Comparison of ENCODE assay signal across 18 cellular contexts in genomic region chr6:75213732-75214131, GRCh38. TPM values are rescaled to one million over a fixed set of nuclear protein-coding genes. Genes with fewer than 3 reads are reported as not detected.
DNase-seq lines count a peak whose midpoint lies in the region; ATAC-seq and TF ChIP-seq lines count a peak whose summit lies in the region.
"Had no signal": no experiment of that assay in that cellular context is flagged by ENCODE, and none has a peak within 500 bp of the region (broad histone marks: within the 10 kb centered on the region; RNA-seq: fewer than 3 reads in every experiment).

No MANE protein-coding gene starts in this region.

- no peak for ATAC-seq in activated naive CD4-positive, alpha-beta T cell treated with anti-CD3 and anti-CD28 coated beads, Interleukin-2, amount 50 U/mL, for 72 hours
- ATAC-seq in heart right ventricle, result no peak
- no peak for ATAC-seq in GM18861 (IDR thresholded peaks at IDR 0.05; ENCODE audit: unreplicated experiment)

- CTCF ChIA-PET in OCI-LY7 (lab: Charles Lee; ENCODE audit: unreplicated experiment), result no interaction called here

- H3K36me3 ChIP-seq in OCI-LY7 (ENCODE audit: insufficient read depth, low read length) (no peaks in the 10 kb centered on the region), heart right ventricle (no peaks in the 10 kb centered on the region)
- H3K36me3 ChIP-seq: MG63, vagina had no signal

- H3K4me1 Mint-ChIP-seq in HFFc6 (ENCODE audit: low read depth) (peaks cover 36% of the 10 kb centered on the region), type B pancreatic cell (ENCODE audit: unreplicated experiment) (peaks cover 5% of the 10 kb centered on the region)

- H3K4me3 ChIP-seq in OCI-LY7 (ENCODE audit: low read depth, low read length, poor library complexity, severe bottlenecking), result no peak overlapping the region
- H3K4me3 ChIP-seq in heart right ventricle, result no peak overlapping the region
- H3K4me3 ChIP-seq: MG63, vagina had no signal

- POLR2A ChIA-PET in OCI-LY7 (lab: Charles Lee), result interaction anchor here (0.6 kb wide), 1 partner anchor 8 kb away, joined by 3 read pairs; no protein-coding TSS in a partner anchor

- no peaks in the 10 kb centered on the region for H3K4me1 ChIP-seq in OCI-LY7 (ENCODE audit: insufficient read depth, low read length, poor library complexity, severe bottlenecking)
- H3K4me1 ChIP-seq in heart right ventricle, result peaks cover 0 to 51% (median 18%) of the 10 kb centered on the region in 9 donors
- H3K4me1 ChIP-seq: parathyroid adenoma had no signal

- no peak overlapping the region for H3K4me2 ChIP-seq in OCI-LY7 (ENCODE audit: low read length)

- H3K9me3 ChIP-seq in OCI-LY7 (ENCODE audit: low read length) (no peaks in the 10 kb centered on the region), heart right ventricle (no peaks in the 10 kb centered on the region)
- H3K9me3 ChIP-seq: MG63, vagina had no signal

- peaks cover 0 to 27% (median under 1%) of the 10 kb centered on the region in 7 donors for H3K27me3 ChIP-seq in heart right ventricle
- H3K27me3 ChIP-seq: MG63, vagina had no signal

- DNase-seq in activated naive CD4-positive, alpha-beta T cell treated with Interleukin-2 at 50 U/mL for 16 hours, result peak; percentile 10
- DNase-seq in activated naive CD4-positive, alpha-beta T cell treated with anti-CD3 and anti-CD28 coated beads, Interleukin-2, amount 50 U/mL, for 72 hours (ENCODE audit: low spot score in 2 of 2), result no peak
- no peak for DNase-seq in HFFc6
- DNase-seq in OCI-LY7 (ENCODE audit: low spot score), result no peak
- DNase-seq in type B pancreatic cell (ENCODE audit: extremely low spot score, unreplicated experiment), result no peak
- no peak for DNase-seq in heart right ventricle
- DNase-seq in SIG-M5 (lab: John Stamatoyannopoulos, UW), result no peak
- DNase-seq: activated CD8-positive, alpha-beta memory T cell treated with anti-CD3 and anti-CD28 coated beads for 24 hours; DMS79; H7; MG63; NCI-H2227 treated with DMSO at 0.1 percent for 48 hours; stimulated activated CD8-positive, alpha-beta memory T cell treated with anti-CD3 and anti-CD28 coated beads, Interleukin-4, amount 100 ng/mL, for 48 hours; T-helper 2 cell had no signal

- peaks cover 5% of the 10 kb centered on the region; the same call in 1 of the 2 replicates for H3K27me3 Mint-ChIP-seq in HFFc6 (ENCODE audit: insufficient read depth)
- H3K27me3 Mint-ChIP-seq in type B pancreatic cell, result peaks cover 27% of the 10 kb centered on the region

- H3K27ac Mint-ChIP-seq in activated naive CD4-positive, alpha-beta T cell treated with anti-CD3 and anti-CD28 coated beads, Interleukin-2, amount 50 U/mL, for 72 hours, result no peak overlapping the region
- H3K27ac Mint-ChIP-seq in HFFc6 (no peak overlapping the region), type B pancreatic cell (no peak overlapping the region)
- H3K27ac Mint-ChIP-seq: activated naive CD8-positive, alpha-beta T cell had no signal

- TF ChIP-seq CTCF in HFFc6 (IDR thresholded peaks at IDR 0.05) (peak; percentile 42), OCI-LY7 (conservative IDR thresholded peaks at IDR 0.05; ENCODE audit: low read length) (0 out of 2 replicates have a peak, but pooled peaks have one; percentile 28), type B pancreatic cell (conservative IDR thresholded peaks at IDR 0.05) (peak; percentile 28), heart right ventricle (IDR thresholded peaks at IDR 0.05) (no peak)

- H3K27ac ChIP-seq in OCI-LY7 (ENCODE audit: low read depth, low read length, poor library complexity, severe bottlenecking), result no peak overlapping the region
- peak overlapping the region in 1 of 10 donors; percentile 22 for H3K27ac ChIP-seq in heart right ventricle
- H3K27ac ChIP-seq: parathyroid adenoma, vagina had no signal

- 64 to 86% methylated on average over 2 of the region's 2 CpGs for WGBS in heart right ventricle, 2 donors

- no peaks in the 10 kb centered on the region for H4K20me1 ChIP-seq in OCI-LY7 (ENCODE audit: insufficient read depth, low read length)

- no peaks in the 10 kb centered on the region for H3K9me2 ChIP-seq in OCI-LY7 (ENCODE audit: insufficient read depth, low read length)

- H3K4me3 Mint-ChIP-seq in HFFc6 (no peak overlapping the region), type B pancreatic cell (no peak overlapping the region)
- H3K4me3 Mint-ChIP-seq: activated naive CD8-positive, alpha-beta T cell had no signal

- H3K36me3 Mint-ChIP-seq in activated naive CD4-positive, alpha-beta T cell treated with anti-CD3 and anti-CD28 coated beads, Interleukin-2, amount 50 U/mL, for 72 hours, result no peaks in the 10 kb centered on the region
- no peaks in the 10 kb centered on the region for H3K36me3 Mint-ChIP-seq in HFFc6 (ENCODE audit: low read depth)
- H3K36me3 Mint-ChIP-seq in type B pancreatic cell, result no peaks in the 10 kb centered on the region
- H3K36me3 Mint-ChIP-seq: activated naive CD8-positive, alpha-beta T cell had no signal

- H3K9me3 Mint-ChIP-seq in activated naive CD4-positive, alpha-beta T cell treated with anti-CD3 and anti-CD28 coated beads, Interleukin-2, amount 50 U/mL, for 72 hours, result no peaks in the 10 kb centered on the region
- H3K9me3 Mint-ChIP-seq in HFFc6 (no peaks in the 10 kb centered on the region), type B pancreatic cell (no peaks in the 10 kb centered on the region)

- intact Hi-C loops in OCI-LY7 (cut with micrococcal nuclease; ENCODE audit: unreplicated experiment) (no loop called here), heart right ventricle (cut with DNase I) (loop anchor here in 6 of 10 donors (5.0 to 10.0 kb wide), 5 partner anchors 1121 to 1539 kb away; no protein-coding TSS in a partner anchor)

- H2AFZ ChIP-seq in OCI-LY7 (ENCODE audit: low read length), result no peak overlapping the region
- H2AFZ ChIP-seq: parathyroid adenoma had no signal

- no peaks in the 10 kb centered on the region for H3K79me2 ChIP-seq in OCI-LY7 (ENCODE audit: insufficient read depth, low read depth, low read length)
- H3K79me2 ChIP-seq: parathyroid adenoma had no signal

- BruUV-seq in OCI-LY7 (replicated peaks; lab: Mats Ljungman, UMichigan), result no TSS peak

RNA-seq across cellular contexts. Expression of gene COL12A1, which starts 7.9 kb away (rescaled TPM):
- total RNA-seq in activated naive CD4-positive, alpha-beta T cell treated with anti-CD3 and anti-CD28 coated beads, Interleukin-2, amount 50 U/mL, for 72 hours, result under 1 TPM in 1 of 2 donors, not detected in 1; 0.06 TPM
- total RNA-seq in HFFc6 (2021; fragmentation: NEBNext Ultra II Directional; extraction: Animal tissue kit (Norgen Biotek cat#: 25700)), result 100 to 1,000 TPM; 205 to 304 (median 227) TPM
- total RNA-seq in OCI-LY7 (2014; rRNA removed; shearing (Covaris generic)), result not detected in 2 replicates
- total RNA-seq in OCI-LY7 (2022) (not detected in 2 replicates), type B pancreatic cell (ENCODE audit: low replicate concordance) (6.9 and 21.5 TPM in 2 replicates), heart right ventricle (10 to 100 TPM; 10.5 to 27.0 (median 19.0) TPM)
- 1 to 10 TPM; 5.7 to 6.2 TPM for polyA plus RNA-seq in heart right ventricle

RNA-seq across cellular contexts. Expression of gene COX7A2, which starts 29.9 kb away (rescaled TPM):
- 100 to 1,000 TPM; 362 to 486 TPM for total RNA-seq in activated naive CD4-positive, alpha-beta T cell treated with anti-CD3 and anti-CD28 coated beads, Interleukin-2, amount 50 U/mL, for 72 hours
- total RNA-seq in HFFc6 (2021; fragmentation: NEBNext Ultra II Directional; extraction: Animal tissue kit (Norgen Biotek cat#: 25700)), result 100 to 1,000 TPM; 473 to 536 (median 489) TPM
- total RNA-seq in OCI-LY7 (2014; rRNA removed; shearing (Covaris generic)), result 133 and 210 TPM in 2 replicates
- total RNA-seq in OCI-LY7 (2022), result 403 and 421 TPM in 2 replicates
- 370 and 456 TPM in 2 replicates for total RNA-seq in type B pancreatic cell (ENCODE audit: low replicate concordance)
- total RNA-seq in heart right ventricle, result 1,000 to 10,000 TPM in 7 of 10 donors, 100 to 1,000 TPM in 3; 789 to 1,205 (median 1,111) TPM
- polyA plus RNA-seq in heart right ventricle, result 100 to 1,000 TPM; 661 to 741 TPM

Comparison
In these comparisons a context has a peak if more than half of its experiments do, and no peak if none do; other contexts are left out.
1. CTCF ChIP-seq: peak in HFFc6 (single experiment), OCI-LY7 (single experiment) and type B pancreatic cell (single experiment); none in heart right ventricle (0 of 9).